ENCODE assay signal across 32 cellular contexts in genomic region chr16:7404217-7404616, GRCh38.
"Had no signal": no experiment of that assay in that cellular context is flagged by ENCODE, and none has a peak within 500 bp of the region (broad histone marks: within the 10 kb centered on the region; RNA-seq: fewer than 3 reads in every experiment).

No MANE protein-coding gene starts in this region.

- H3K27ac Mint-ChIP-seq: activated CD4-positive, alpha-beta memory T cell treated with anti-CD3 and anti-CD28 coated beads, Interleukin-2, amount 10 ng/mL, durations not matched to agents 7 days and 5 days; activated CD8-positive, alpha-beta memory T cell treated with anti-CD3 and anti-CD28 coated beads, Interleukin-2, amount 10 ng/mL, durations not matched to agents 7 days and 5 days; activated naive CD4-positive, alpha-beta T cell treated with anti-CD3 and anti-CD28 coated beads, Interleukin-2, amount 10 ng/mL, durations not matched to agents 7 days and 5 days; activated naive CD8-positive, alpha-beta T cell; activated naive CD8-positive, alpha-beta T cell treated with anti-CD3 and anti-CD28 coated beads, Interleukin-2, amount 50 U/mL, for 24 hours; IgD-negative memory B cell had no signal

- H3K4me1 Mint-ChIP-seq: activated CD4-positive, alpha-beta memory T cell treated with anti-CD3 and anti-CD28 coated beads, Interleukin-2, amount 10 ng/mL, durations not matched to agents 7 days and 5 days; activated CD8-positive, alpha-beta memory T cell treated with anti-CD3 and anti-CD28 coated beads, Interleukin-2, amount 10 ng/mL, durations not matched to agents 7 days and 5 days; activated naive CD4-positive, alpha-beta T cell treated with anti-CD3 and anti-CD28 coated beads, Interleukin-2, amount 10 ng/mL, durations not matched to agents 7 days and 5 days; activated naive CD8-positive, alpha-beta T cell treated with anti-CD3 and anti-CD28 coated beads, Interleukin-2, amount 50 U/mL, for 24 hours; IgD-negative memory B cell had no signal

- DNase-seq: activated CD4-positive, alpha-beta memory T cell treated with anti-CD3 and anti-CD28 coated beads, Interleukin-2, amount 10 ng/mL, durations not matched to agents 7 days and 5 days; activated CD4-positive, alpha-beta T cell treated with anti-CD3 and anti-CD28 coated beads for 1 hour; activated CD4-positive, alpha-beta T cell treated with anti-CD3 and anti-CD28 coated beads for 48 hours; activated CD4-positive, CD25-positive, alpha-beta regulatory T cell; activated CD8-positive, alpha-beta memory T cell treated with anti-CD3 and anti-CD28 coated beads for 24 hours; activated CD8-positive, alpha-beta memory T cell treated with anti-CD3 and anti-CD28 coated beads, Interleukin-2, amount 10 ng/mL, durations not matched to agents 7 days and 5 days; activated CD8-positive, alpha-beta memory T cell treated with anti-CD3 and anti-CD28 coated beads, Interleukin-2, amount 50 U/mL, for 48 hours; activated effector memory CD4-positive, alpha-beta T cell treated with Interleukin-2 at 50 U/mL for 16 hours; activated naive CD4-positive, alpha-beta T cell treated with anti-CD3 and anti-CD28 coated beads, Interleukin-2, amount 10 ng/mL, durations not matched to agents 7 days and 5 days; activated naive CD8-positive, alpha-beta T cell treated with anti-CD3 and anti-CD28 coated beads, Interleukin-2, amount 50 U/mL, for 24 hours; activated T-cell treated with anti-CD3 and anti-CD28 coated beads, Interleukin-2, amount 50 U/mL, for 48 hours; Karpas-422; KBM-7; NCI-H1105; NCI-H1417 treated with DMSO at 0.1 percent for 48 hours; NCI-H187 treated with DMSO at 0.1 percent for 48 hours; NCI-H2081; NCI-H2171 treated with DMSO at 0.1 percent for 48 hours; NCI-H2227 treated with DMSO at 0.1 percent for 48 hours; NCI-H446; NCI-H510A treated with DMSO at 0.1 percent for 48 hours; NCI-H526 treated with DMSO at 0.1 percent for 48 hours; NCI-H774; SIG-M5; SW 1271; T-helper 1 cell; T1000; WERI-Rb-1 had no signal

- H3K4me3 Mint-ChIP-seq: activated CD4-positive, alpha-beta memory T cell treated with anti-CD3 and anti-CD28 coated beads, Interleukin-2, amount 10 ng/mL, durations not matched to agents 7 days and 5 days; activated CD8-positive, alpha-beta memory T cell treated with anti-CD3 and anti-CD28 coated beads, Interleukin-2, amount 10 ng/mL, durations not matched to agents 7 days and 5 days; activated naive CD4-positive, alpha-beta T cell treated with anti-CD3 and anti-CD28 coated beads, Interleukin-2, amount 10 ng/mL, durations not matched to agents 7 days and 5 days; activated naive CD8-positive, alpha-beta T cell; activated naive CD8-positive, alpha-beta T cell treated with anti-CD3 and anti-CD28 coated beads, Interleukin-2, amount 50 U/mL, for 24 hours; brain; IgD-negative memory B cell had no signal

- H3K36me3 Mint-ChIP-seq: activated CD8-positive, alpha-beta memory T cell treated with anti-CD3 and anti-CD28 coated beads, Interleukin-2, amount 10 ng/mL, durations not matched to agents 7 days and 5 days; activated naive CD4-positive, alpha-beta T cell treated with anti-CD3 and anti-CD28 coated beads, Interleukin-2, amount 10 ng/mL, durations not matched to agents 7 days and 5 days; activated naive CD8-positive, alpha-beta T cell; IgD-negative memory B cell had no signal

- H3K27ac ChIP-seq: WERI-Rb-1 had no signal

- ATAC-seq: activated CD8-positive, alpha-beta memory T cell treated with anti-CD3 and anti-CD28 coated beads, Interleukin-2, amount 10 ng/mL, durations not matched to agents 7 days and 5 days; activated naive CD8-positive, alpha-beta T cell treated with anti-CD3 and anti-CD28 coated beads, Interleukin-2, amount 50 U/mL, for 24 hours; Panc1 had no signal

- H3K27me3 Mint-ChIP-seq: activated CD4-positive, alpha-beta memory T cell treated with anti-CD3 and anti-CD28 coated beads, Interleukin-2, amount 10 ng/mL, durations not matched to agents 7 days and 5 days; activated CD8-positive, alpha-beta memory T cell treated with anti-CD3 and anti-CD28 coated beads, Interleukin-2, amount 10 ng/mL, durations not matched to agents 7 days and 5 days; activated naive CD4-positive, alpha-beta T cell treated with anti-CD3 and anti-CD28 coated beads, Interleukin-2, amount 10 ng/mL, durations not matched to agents 7 days and 5 days; activated naive CD8-positive, alpha-beta T cell; activated naive CD8-positive, alpha-beta T cell treated with anti-CD3 and anti-CD28 coated beads, Interleukin-2, amount 50 U/mL, for 24 hours; IgD-negative memory B cell had no signal

- H3K36me3 ChIP-seq: WERI-Rb-1 had no signal
